11 cellular contexts compared by ENCODE assay signal in genomic region chr1:93619507-93620168, GRCh38.
DNase-seq lines count a peak whose midpoint lies in the region; ATAC-seq, FAIRE-seq and TF ChIP-seq lines count a peak whose summit lies in the region.
"Had no signal": no experiment of that assay in that cellular context is flagged by ENCODE, and none has a peak within 500 bp of the region (broad histone marks: within the 10 kb centered on the region; RNA-seq: fewer than 3 reads in every experiment).

No MANE protein-coding gene starts in this region.

- H3K79me2 ChIP-seq in keratinocyte (ENCODE audit: control insufficient read depth, insufficient read depth, low read length), result peaks cover 98% of the 10 kb centered on the region

- peaks cover 10 to 48% of the 10 kb centered on the region in 2 experiments for H3K36me3 ChIP-seq in keratinocyte (ENCODE audit: control insufficient read depth in 2 of 2, extremely low read depth in 1 of 2, insufficient read depth in 2 of 2, low read length in 2 of 2)

- H3K27me3 ChIP-seq in keratinocyte (ENCODE audit: control insufficient read depth, extremely low read depth, insufficient read depth, low read length), result no peaks in the 10 kb centered on the region

- no peak for TF ChIP-seq EP300 in Ishikawa (IDR thresholded peaks at IDR 0.05; ENCODE audit: borderline replicate concordance)

- POLR2A ChIA-PET in RWPE1 (lab: Yijun Ruan, JAX; ENCODE audit: low non-redundant PET), result interaction anchor here (0.6 kb wide), 1 partner anchor 259 kb away, joined by 5 read pairs; no protein-coding TSS in a partner anchor

- no peak for TF ChIP-seq CTCF in RWPE1 (conservative IDR thresholded peaks at IDR 0.05; ENCODE audit: low read depth)
- TF ChIP-seq CTCF in keratinocyte (optimal IDR thresholded peaks at IDR 0.05 in 1 of 3, IDR thresholded peaks at IDR 0.05 in 1 of 3, conservative IDR thresholded peaks at IDR 0.05 in 1 of 3; ENCODE audit: extremely low read depth in 1 of 3, insufficient read depth in 2 of 3, low read length in 3 of 3), result peak in 2 of 3 experiments; percentile 12 to 19

- peak; percentile 33; the same call in 1 of the 2 replicates for TF ChIP-seq RAD21 in Ishikawa (IDR thresholded peaks at IDR 0.05; ENCODE audit: low read depth)

- peak; percentile 23 for DNase-seq in NCI-H1694 (lab: John Stamatoyannopoulos, UW)
- no peak for DNase-seq in NCI-H1694 treated with DMSO at 0.1 percent for 48 hours (lab: John Stamatoyannopoulos, UW)
- no peak for DNase-seq in RWPE1 (ENCODE audit: low spot score)
- DNase-seq in keratinocyte (ENCODE audit: low read depth, low spot score), result no peak
- no peak for DNase-seq in activated CD8-positive, alpha-beta memory T cell treated with anti-CD3 and anti-CD28 coated beads, Interleukin-2, amount 50 U/mL, for 4 hours
- no peak for DNase-seq in 8988T
- DNase-seq: activated CD4-positive, alpha-beta T cell treated with anti-CD3 and anti-CD28 coated beads, Interleukin-2, amount 10 ng/mL, durations not matched to agents 24 days and 14 days; activated naive CD4-positive, alpha-beta T cell treated with anti-CD3 and anti-CD28 coated beads, Interleukin-2, amount 50 U/mL, for 16 hours had no signal

- H3K4me2 ChIP-seq in keratinocyte (ENCODE audit: control insufficient read depth, extremely low read depth, insufficient read depth, low read depth, low read length), result no peak overlapping the region

- CTCF ChIA-PET in RWPE1 (lab: Yijun Ruan, JAX), result interaction anchor here (2.1 kb wide), 1 partner anchor 194 kb away, joined by 6 read pairs; no protein-coding TSS in a partner anchor

- dilution Hi-C loops in keratinocyte (cut with MboI; ENCODE audit: extremely low pct_ligation_motif_present, low sequenced_read_pairs), result no loop called here

- no peak overlapping the region for H3K9ac ChIP-seq in keratinocyte (ENCODE audit: control insufficient read depth, extremely low read depth, insufficient read depth, low read length)

- peaks cover 92% of the 10 kb centered on the region for H3K4me1 ChIP-seq in keratinocyte (ENCODE audit: control insufficient read depth, extremely low read depth, insufficient read depth, low read length)

- no peak for FAIRE-seq in keratinocyte (lab: Jason Lieb, UNC)
- FAIRE-seq: HTR-8/SVneo had no signal

- H2AFZ ChIP-seq in keratinocyte (ENCODE audit: control insufficient read depth, low read length), result no peak overlapping the region

- peaks cover 69% of the 10 kb centered on the region for H4K20me1 ChIP-seq in keratinocyte (ENCODE audit: control insufficient read depth, extremely low read depth, insufficient read depth, low read length)

- H3K27ac ChIP-seq in RWPE1 (peak overlapping the region; percentile 71), keratinocyte (ENCODE audit: control insufficient read depth, insufficient read depth, low read length) (no peak overlapping the region)

- H3K4me3 ChIP-seq in keratinocyte (ENCODE audit: control insufficient read depth in 2 of 3, extremely low read depth in 1 of 3, insufficient read depth in 2 of 3, low read depth in 1 of 3, low read length in 3 of 3), result no peak overlapping the region

- peaks cover 7% of the 10 kb centered on the region for H3K9me1 ChIP-seq in keratinocyte (ENCODE audit: control insufficient read depth, extremely low read depth, insufficient read depth, low read length)

- no peak for ATAC-seq in HG02678 (IDR thresholded peaks at IDR 0.05; ENCODE audit: unreplicated experiment)

- H3K9me3 ChIP-seq in keratinocyte (ENCODE audit: control insufficient read depth, low read depth, low read length), result no peaks in the 10 kb centered on the region

TF ChIP-seq in Ishikawa, 13 proteins besides CTCF, POLR2A, EP300 and RAD21:
- TF ChIP-seq ZBTB7A (IDR thresholded peaks at IDR 0.05; ENCODE audit: low read depth) (no peak), CEBPB (IDR thresholded peaks at IDR 0.05) (no peak), TEAD4 (IDR thresholded peaks at IDR 0.05) (no peak), TCF12 (IDR thresholded peaks at IDR 0.05; ENCODE audit: low read depth) (no peak), FOXM1 (IDR thresholded peaks at IDR 0.05; ENCODE audit: borderline replicate concordance, low read depth) (no peak), REST (IDR thresholded peaks at IDR 0.05; ENCODE audit: low read depth) (no peak), EGR1 (IDR thresholded peaks at IDR 0.05) (no peak), CREB1 (IDR thresholded peaks at IDR 0.05; ENCODE audit: low read depth) (no peak)
